13 cellular contexts compared by ENCODE assay signal in the genomic region with DNA sequence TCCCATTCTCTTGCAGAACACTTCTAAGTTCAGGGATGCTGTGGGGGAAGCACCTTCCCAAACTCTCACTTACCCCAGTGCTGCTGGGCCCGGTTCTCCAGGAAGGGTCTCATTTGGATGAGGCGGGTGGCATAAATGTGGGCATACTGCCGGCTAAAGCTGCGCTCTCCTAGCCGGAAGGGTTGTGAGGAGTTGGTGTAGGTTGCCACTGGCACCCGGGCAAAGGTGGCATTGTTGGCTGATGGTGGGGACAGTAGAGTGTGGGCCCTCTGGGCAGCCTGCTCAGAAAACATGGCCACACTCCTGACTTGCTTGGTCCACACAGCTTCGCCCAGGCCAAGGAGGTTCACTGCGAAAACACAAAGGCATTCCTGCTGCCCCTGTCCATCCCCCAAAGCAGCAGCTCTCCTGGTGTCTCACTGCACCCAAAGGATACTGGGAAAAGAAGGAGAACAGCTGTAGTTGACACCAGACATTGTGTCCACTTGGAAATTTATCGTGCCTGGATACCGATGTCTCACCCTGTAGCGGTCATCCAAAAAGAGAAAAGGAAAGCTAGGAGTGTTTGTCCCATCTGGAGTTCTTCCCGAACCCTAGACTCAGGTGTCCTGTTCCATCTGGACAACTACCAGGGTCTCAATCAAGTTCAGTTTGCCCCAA. TPM values are rescaled to one million over a fixed set of nuclear protein-coding genes. Genes with fewer than 3 reads are reported as not detected.
DNase-seq lines count a peak whose midpoint lies in the region; ATAC-seq and TF ChIP-seq lines count a peak whose summit lies in the region.
"Had no signal": no experiment of that assay in that cellular context is flagged by ENCODE, and none has a peak within 500 bp of the region (broad histone marks: within the 10 kb centered on the region; RNA-seq: fewer than 3 reads in every experiment).

No MANE protein-coding gene starts in this region.

- H3K9me3 Mint-ChIP-seq in activated T-cell treated with anti-CD3 and anti-CD28 coated beads, Interleukin-2, amount 50 U/mL, for 72 hours = no peaks in the 10 kb centered on the region
- H3K9me3 Mint-ChIP-seq in stimulated activated naive B cell treated with anti-CD40 and anti-IgM and Interleukin-4, amounts not matched to agents 10 μg/mL and 1 μg/mL and 100 μg/mL, for 72 hours = peaks cover 0 to 1% of the 10 kb centered on the region in 2 donors

- peaks cover 33% of the 10 kb centered on the region for H3K79me2 ChIP-seq in hepatocyte

- H3K4me3 Mint-ChIP-seq in activated T-cell treated with anti-CD3 and anti-CD28 coated beads, Interleukin-2, amount 50 U/mL, for 72 hours = peak overlapping the region; percentile 87 to 92
- peak overlapping the region; percentile 40 to 90 for H3K4me3 Mint-ChIP-seq in stimulated activated naive B cell treated with anti-CD40 and anti-IgM and Interleukin-4, amounts not matched to agents 10 μg/mL and 1 μg/mL and 100 μg/mL, for 72 hours

- WGBS in hepatocyte (ENCODE audit: low lambda C conversion rate, missing lambda C conversion rate) = 96% methylated on average over 12 of the region's 12 CpGs

- no peak overlapping the region for H2AFZ ChIP-seq in hepatocyte

- no peak for ATAC-seq in activated T-cell treated with anti-CD3 and anti-CD28 coated beads, Interleukin-2, amount 50 U/mL, for 72 hours (replicated peaks in 1 of 2)
- no peak for ATAC-seq in stimulated activated naive B cell treated with anti-CD40 and anti-IgM and Interleukin-4, amounts not matched to agents 10 μg/mL and 1 μg/mL and 100 μg/mL, for 72 hours (replicated peaks)
- no peak for ATAC-seq in GM19452 (IDR thresholded peaks at IDR 0.05; ENCODE audit: unreplicated experiment)

- peaks cover 2 to 20% of the 10 kb centered on the region in 2 donors for H3K36me3 Mint-ChIP-seq in activated T-cell treated with anti-CD3 and anti-CD28 coated beads, Interleukin-2, amount 50 U/mL, for 72 hours (ENCODE audit: insufficient read depth in 2 of 2)
- H3K36me3 Mint-ChIP-seq in stimulated activated naive B cell treated with anti-CD40 and anti-IgM and Interleukin-4, amounts not matched to agents 10 μg/mL and 1 μg/mL and 100 μg/mL, for 72 hours = peaks cover 31 to 52% of the 10 kb centered on the region in 2 donors

- H4K20me1 ChIP-seq in hepatocyte (ENCODE audit: insufficient read depth, poor library complexity, severe bottlenecking) = no peaks in the 10 kb centered on the region

- H3K9me2 ChIP-seq in hepatocyte (replicated peaks; ENCODE audit: insufficient read depth) = no peaks in the 10 kb centered on the region

- no peaks in the 10 kb centered on the region for H3K27me3 Mint-ChIP-seq in activated T-cell treated with anti-CD3 and anti-CD28 coated beads, Interleukin-2, amount 50 U/mL, for 72 hours (ENCODE audit: low read depth)
- no peaks in the 10 kb centered on the region for H3K27me3 Mint-ChIP-seq in stimulated activated naive B cell treated with anti-CD40 and anti-IgM and Interleukin-4, amounts not matched to agents 10 μg/mL and 1 μg/mL and 100 μg/mL, for 72 hours

- no peaks in the 10 kb centered on the region for H3K27me3 ChIP-seq in hepatocyte

- DNase-seq in activated T-cell treated with anti-CD3 and anti-CD28 coated beads, Interleukin-2, amount 50 U/mL, for 72 hours = no peak
- no peak for DNase-seq in activated T-cell treated with anti-CD3 and anti-CD28 coated beads, Interleukin-2, amount 50 U/mL, for 48 hours
- DNase-seq in RKO (ENCODE audit: low spot score) (peak; percentile 12), hepatocyte (ENCODE audit: low spot score) (no peak), globus pallidus (ENCODE audit: low spot score) (no peak)
- DNase-seq in stimulated activated naive B cell treated with anti-CD40 and anti-IgM and Interleukin-4, amounts not matched to agents 10 μg/mL and 1 μg/mL and 100 μg/mL, for 72 hours = no peak
- no peak for DNase-seq in activated effector memory CD4-positive, alpha-beta T cell treated with Interleukin-2 at 50 U/mL for 16 hours
- DNase-seq: activated CD4-positive, alpha-beta T cell treated with anti-CD3 and anti-CD28 coated beads, Interleukin-2, amount 50 U/mL, for 4 hours; AML-193; cortex of kidney; KBM-7; trophoblast cell had no signal

- peak overlapping the region; percentile 64 for H3K27ac Mint-ChIP-seq in activated T-cell treated with anti-CD3 and anti-CD28 coated beads, Interleukin-2, amount 50 U/mL, for 72 hours
- no peak overlapping the region for H3K27ac Mint-ChIP-seq in stimulated activated naive B cell treated with anti-CD40 and anti-IgM and Interleukin-4, amounts not matched to agents 10 μg/mL and 1 μg/mL and 100 μg/mL, for 72 hours

- H3K4me2 ChIP-seq in hepatocyte = peak overlapping the region; percentile 85

- no peak overlapping the region for H3K4me3 ChIP-seq in hepatocyte

- no peaks in the 10 kb centered on the region for H3K9me3 ChIP-seq in hepatocyte (ENCODE audit: low read depth)

- H3K27ac ChIP-seq in hepatocyte = no peak overlapping the region

- H3K36me3 ChIP-seq in hepatocyte (replicated peaks; ENCODE audit: insufficient read depth, low read depth) = no peaks in the 10 kb centered on the region

- no peak for TF ChIP-seq CTCF in hepatocyte (IDR thresholded peaks at IDR 0.05; ENCODE audit: poor library complexity)

- peaks cover 42% of the 10 kb centered on the region for H3K4me1 Mint-ChIP-seq in activated T-cell treated with anti-CD3 and anti-CD28 coated beads, Interleukin-2, amount 50 U/mL, for 72 hours (ENCODE audit: low read depth)
- H3K4me1 Mint-ChIP-seq in stimulated activated naive B cell treated with anti-CD40 and anti-IgM and Interleukin-4, amounts not matched to agents 10 μg/mL and 1 μg/mL and 100 μg/mL, for 72 hours = peaks cover 28 to 54% of the 10 kb centered on the region in 2 donors

- H3K4me1 ChIP-seq in hepatocyte (ENCODE audit: insufficient read depth) = peaks cover 10% of the 10 kb centered on the region

RNA-seq across cellular contexts. Expression of gene POLD2, which starts 1.5 kb away (rescaled TPM):
- total RNA-seq in activated T-cell treated with anti-CD3 and anti-CD28 coated beads, Interleukin-2, amount 50 U/mL, for 72 hours = 100 to 1,000 TPM; 101 to 138 TPM
- 59.9 and 68.1 TPM in 2 replicates for total RNA-seq in hepatocyte
- 110 and 120 TPM in 2 replicates for polyA plus RNA-seq in hepatocyte

RNA-seq across cellular contexts. Expression of gene AEBP1, which starts 17.7 kb away (rescaled TPM):
- 10 to 100 TPM; 18.1 to 18.4 TPM for total RNA-seq in activated T-cell treated with anti-CD3 and anti-CD28 coated beads, Interleukin-2, amount 50 U/mL, for 72 hours
- 12.8 and 26.7 TPM in 2 replicates for total RNA-seq in hepatocyte
- polyA plus RNA-seq in hepatocyte = 108 and 129 TPM in 2 replicates

RNA-seq across cellular contexts. Expression of gene MYL7, which starts 19.2 kb away (rescaled TPM):
- not detected for total RNA-seq in activated T-cell treated with anti-CD3 and anti-CD28 coated beads, Interleukin-2, amount 50 U/mL, for 72 hours
- 0.36 and 5.2 TPM in 2 replicates for total RNA-seq in hepatocyte
- 6.9 and 8.9 TPM in 2 replicates for polyA plus RNA-seq in hepatocyte

RNA-seq across cellular contexts. Expression of gene POLM, which starts 39.6 kb away (rescaled TPM):
- total RNA-seq in activated T-cell treated with anti-CD3 and anti-CD28 coated beads, Interleukin-2, amount 50 U/mL, for 72 hours = 10 to 100 TPM; 40.2 to 46.0 TPM
- total RNA-seq in hepatocyte = 15.5 and 22.3 TPM in 2 replicates
- polyA plus RNA-seq in hepatocyte = 16.0 and 29.3 TPM in 2 replicates

RNA-seq across cellular contexts. Expression of gene PGAM2, which starts 56.5 kb away (rescaled TPM):
- total RNA-seq in activated T-cell treated with anti-CD3 and anti-CD28 coated beads, Interleukin-2, amount 50 U/mL, for 72 hours = 1 to 10 TPM; 1.2 to 1.7 TPM
- 0.73 TPM in 1 of 2 replicates, not detected in the other for total RNA-seq in hepatocyte
- polyA plus RNA-seq in hepatocyte = 0.66 TPM in 1 of 2 replicates, not detected in the other
